In genomic region chr4:123667496-123667895, GRCh38 we compare ENCODE assay signal across 30 cellular contexts.
A peak's percentile ranks its signal among the peaks of the same experiment; 100 is the strongest.
DNase-seq lines count a peak whose midpoint lies in the region; ATAC-seq and TF ChIP-seq lines count a peak whose summit lies in the region.
"Had no signal": no experiment of that assay in that cellular context is flagged by ENCODE, and none has a peak within 500 bp of the region (broad histone marks: within the 10 kb centered on the region; RNA-seq: fewer than 3 reads in every experiment).

No MANE protein-coding gene starts in this region.

- H3K9me3 ChIP-seq in RWPE2 (ENCODE audit: severe bottlenecking) = no peaks in the 10 kb centered on the region
- H3K9me3 ChIP-seq in fibroblast of lung (ENCODE audit: control insufficient read depth, insufficient read depth, low read depth, low read length) = no peaks in the 10 kb centered on the region
- no peaks in the 10 kb centered on the region for H3K9me3 ChIP-seq in naive thymus-derived CD4-positive, alpha-beta T cell (ENCODE audit: control insufficient read depth in 2 of 3, low read length in 3 of 3)
- H3K9me3 ChIP-seq: SK-N-SH, thoracic aorta had no signal

- no peaks in the 10 kb centered on the region for H3K9me3 Mint-ChIP-seq in stimulated activated effector memory CD8-positive, alpha-beta T cell treated with anti-CD3 and anti-CD28 coated beads, Interleukin-12 subunit alpha, Interleukin-12 subunit beta, amount 100 ng/mL, for 72 hours
- H3K9me3 Mint-ChIP-seq in naive thymus-derived CD4-positive, alpha-beta T cell = peaks cover 0 to 5% (median 0%) of the 10 kb centered on the region in 11 donors
- H3K9me3 Mint-ChIP-seq: activated CD4-positive, alpha-beta memory T cell treated with anti-CD3 and anti-CD28 coated beads, Interleukin-2, amount 10 ng/mL, durations not matched to agents 7 days and 5 days; central memory CD8-positive, alpha-beta T cell; IgD-negative memory B cell; memory B cell had no signal

- H3K36me3 ChIP-seq in RWPE2 (ENCODE audit: low read depth) (no peaks in the 10 kb centered on the region), fibroblast of lung (ENCODE audit: control insufficient read depth, insufficient read depth, low read length) (no peaks in the 10 kb centered on the region)
- no peaks in the 10 kb centered on the region for H3K36me3 ChIP-seq in naive thymus-derived CD4-positive, alpha-beta T cell (ENCODE audit: control insufficient read depth in 2 of 3, insufficient read depth in 3 of 3, low read length in 3 of 3)
- H3K36me3 ChIP-seq: thoracic aorta had no signal

- no peak overlapping the region for H3K9ac ChIP-seq in fibroblast of lung (ENCODE audit: insufficient read depth, low read length)
- H3K9ac ChIP-seq: SK-N-SH had no signal

- no peak overlapping the region for H3K4me3 Mint-ChIP-seq in stimulated activated effector memory CD8-positive, alpha-beta T cell treated with anti-CD3 and anti-CD28 coated beads, Interleukin-12 subunit alpha, Interleukin-12 subunit beta, amount 100 ng/mL, for 72 hours
- no peak overlapping the region for H3K4me3 Mint-ChIP-seq in naive thymus-derived CD4-positive, alpha-beta T cell
- H3K4me3 Mint-ChIP-seq: activated CD4-positive, alpha-beta memory T cell treated with anti-CD3 and anti-CD28 coated beads, Interleukin-2, amount 10 ng/mL, durations not matched to agents 7 days and 5 days; central memory CD8-positive, alpha-beta T cell; IgD-negative memory B cell; memory B cell had no signal

- H2AFZ ChIP-seq in fibroblast of lung (ENCODE audit: low read length) = no peak overlapping the region

- intact Hi-C loops in naive thymus-derived CD4-positive, alpha-beta T cell (cut with micrococcal nuclease) = no loop called here

- POLR2A ChIA-PET in naive thymus-derived CD4-positive, alpha-beta T cell (lab: Charles Lee) = no interaction called here

- no peaks in the 10 kb centered on the region for H3K36me3 Mint-ChIP-seq in stimulated activated effector memory CD8-positive, alpha-beta T cell treated with anti-CD3 and anti-CD28 coated beads, Interleukin-12 subunit alpha, Interleukin-12 subunit beta, amount 100 ng/mL, for 72 hours
- H3K36me3 Mint-ChIP-seq in naive thymus-derived CD4-positive, alpha-beta T cell = peaks cover 0 to 1% (median 0%) of the 10 kb centered on the region in 5 donors
- H3K36me3 Mint-ChIP-seq: IgD-negative memory B cell, memory B cell had no signal

- no peak for TF ChIP-seq CTCF in RWPE2 (IDR thresholded peaks at IDR 0.05; ENCODE audit: poor library complexity, severe bottlenecking)
- TF ChIP-seq CTCF in fibroblast of lung (conservative IDR thresholded peaks at IDR 0.05 in 1 of 2, IDR thresholded peaks at IDR 0.05 in 1 of 2; ENCODE audit: low read depth in 1 of 2, low read length in 2 of 2) = no peak

- H3K4me1 ChIP-seq in RWPE2 (ENCODE audit: insufficient read depth, poor library complexity, severe bottlenecking) (peaks cover 6% of the 10 kb centered on the region), fibroblast of lung (ENCODE audit: control insufficient read depth, extremely low read depth, insufficient read depth, low read length) (no peaks in the 10 kb centered on the region)
- H3K4me1 ChIP-seq in naive thymus-derived CD4-positive, alpha-beta T cell (ENCODE audit: control insufficient read depth in 2 of 2, insufficient read depth in 2 of 2, low read length in 2 of 2) = no peaks in the 10 kb centered on the region

- ATAC-seq in RWPE2 (ENCODE audit: low read depth) (peak; percentile 33; the same call in 1 of the 3 replicates), HG03159 (IDR thresholded peaks at IDR 0.05; ENCODE audit: unreplicated experiment) (no peak), HG03378 (IDR thresholded peaks at IDR 0.05; ENCODE audit: unreplicated experiment) (no peak)
- peak; percentile 27 for ATAC-seq in stimulated activated effector memory CD8-positive, alpha-beta T cell treated with anti-CD3 and anti-CD28 coated beads, Interleukin-12 subunit alpha, Interleukin-12 subunit beta, amount 100 ng/mL, for 72 hours
- ATAC-seq in naive thymus-derived CD4-positive, alpha-beta T cell = no peak
- ATAC-seq: left cardiac atrium had no signal

- H3K27me3 ChIP-seq in RWPE2 (ENCODE audit: insufficient read depth, poor library complexity, severe bottlenecking) (no peaks in the 10 kb centered on the region), fibroblast of lung (ENCODE audit: control insufficient read depth, insufficient read depth, low read length) (no peaks in the 10 kb centered on the region)
- no peaks in the 10 kb centered on the region for H3K27me3 ChIP-seq in naive thymus-derived CD4-positive, alpha-beta T cell (ENCODE audit: control insufficient read depth in 2 of 2, insufficient read depth in 2 of 2, low read length in 2 of 2)
- H3K27me3 ChIP-seq: dorsolateral prefrontal cortex had no signal

- H3K27ac ChIP-seq in RWPE2 (ENCODE audit: poor library complexity, severe bottlenecking) = no peak overlapping the region
- no peak overlapping the region for H3K27ac ChIP-seq in fibroblast of lung (ENCODE audit: insufficient read depth, low read length)
- no peak overlapping the region for H3K27ac ChIP-seq in naive thymus-derived CD4-positive, alpha-beta T cell (ENCODE audit: low read depth, low read length)
- H3K27ac ChIP-seq: dorsolateral prefrontal cortex, HL-60, thoracic aorta had no signal

- peaks cover 6% of the 10 kb centered on the region for H3K4me1 Mint-ChIP-seq in stimulated activated effector memory CD8-positive, alpha-beta T cell treated with anti-CD3 and anti-CD28 coated beads, Interleukin-12 subunit alpha, Interleukin-12 subunit beta, amount 100 ng/mL, for 72 hours
- peaks cover 0 to 12% (median 5%) of the 10 kb centered on the region in 7 donors for H3K4me1 Mint-ChIP-seq in naive thymus-derived CD4-positive, alpha-beta T cell
- H3K4me1 Mint-ChIP-seq: central memory CD8-positive, alpha-beta T cell; IgD-negative memory B cell had no signal

- H3K4me2 ChIP-seq in fibroblast of lung (ENCODE audit: extremely low read depth, insufficient read depth, low read length) = no peak overlapping the region
- H3K4me2 ChIP-seq: SK-N-SH had no signal

- CTCF ChIA-PET in naive thymus-derived CD4-positive, alpha-beta T cell (lab: Charles Lee) = no interaction called here

- H3K79me2 ChIP-seq in fibroblast of lung (ENCODE audit: control insufficient read depth, insufficient read depth, low read length) = no peaks in the 10 kb centered on the region

- no peak overlapping the region for H3K27ac Mint-ChIP-seq in stimulated activated effector memory CD8-positive, alpha-beta T cell treated with anti-CD3 and anti-CD28 coated beads, Interleukin-12 subunit alpha, Interleukin-12 subunit beta, amount 100 ng/mL, for 72 hours
- no peak overlapping the region for H3K27ac Mint-ChIP-seq in naive thymus-derived CD4-positive, alpha-beta T cell
- H3K27ac Mint-ChIP-seq: activated CD4-positive, alpha-beta memory T cell treated with anti-CD3 and anti-CD28 coated beads, Interleukin-2, amount 10 ng/mL, durations not matched to agents 7 days and 5 days; IgD-negative memory B cell; memory B cell had no signal

- peaks cover 0 to 54% (median 12%) of the 10 kb centered on the region in 5 donors for H3K27me3 Mint-ChIP-seq in naive thymus-derived CD4-positive, alpha-beta T cell
- H3K27me3 Mint-ChIP-seq: central memory CD8-positive, alpha-beta T cell had no signal

- DNase-seq in HCEC 1CT (peak; percentile 83), RWPE2 (ENCODE audit: low spot score) (no peak), fibroblast of lung (ENCODE audit: low read depth in 2 of 2) (peak; percentile 70 to 74)
- DNase-seq in stimulated activated effector memory CD8-positive, alpha-beta T cell treated with anti-CD3 and anti-CD28 coated beads, Interleukin-12 subunit alpha, Interleukin-12 subunit beta, amount 100 ng/mL, for 72 hours (ENCODE audit: low spot score in 2 of 2) = no peak
- DNase-seq in naive thymus-derived CD4-positive, alpha-beta T cell = no peak
- DNase-seq: activated CD4-positive, alpha-beta memory T cell treated with anti-CD3 and anti-CD28 coated beads, Interleukin-2, amount 10 ng/mL, durations not matched to agents 7 days and 5 days; activated CD4-positive, CD25-positive, alpha-beta regulatory T cell; activated gamma-delta T cell treated with Interleukin-2 at 50 U/mL for 16 hours; activated T-cell treated with anti-CD3 and anti-CD28 coated beads for 4 hours; COR-L47; DMS79; dorsolateral prefrontal cortex; glutamatergic neuron; left cardiac atrium; MM.1S; NCI-H1436 treated with DMSO at 0.1 percent for 48 hours; NCI-H510A treated with DMSO at 0.1 percent for 48 hours; RPMI8226; SK-N-SH; small intestine; stimulated activated CD4-positive, alpha-beta T cell treated with anti-CD3 and anti-CD28 coated beads, Interleukin-2, amount 100 ng/mL, for 48 hours; stimulated activated naive CD4-positive, alpha-beta T cell; T-helper 9 cell had no signal

- H4K20me1 ChIP-seq in fibroblast of lung (ENCODE audit: control insufficient read depth, extremely low read depth, insufficient read depth, low read length) = no peaks in the 10 kb centered on the region

- no peak overlapping the region for H3K4me3 ChIP-seq in RWPE2 (ENCODE audit: severe bottlenecking)
- no peak overlapping the region for H3K4me3 ChIP-seq in fibroblast of lung (replicated peaks in 1 of 4; ENCODE audit: control extremely low read depth in 1 of 4, insufficient read depth in 1 of 4, low read depth in 3 of 4, low read length in 4 of 4)
- no peak overlapping the region for H3K4me3 ChIP-seq in naive thymus-derived CD4-positive, alpha-beta T cell (ENCODE audit: low read length)
- H3K4me3 ChIP-seq: dorsolateral prefrontal cortex, thoracic aorta had no signal

Comparison
In these comparisons a context has a peak if more than half of its experiments do, and no peak if none do; other contexts are left out.
1. DNase-seq: peak in HCEC 1CT (single experiment) and fibroblast of lung (2 of 2); none in RWPE2 (single experiment), stimulated activated effector memory CD8-positive, alpha-beta T cell treated with anti-CD3 and anti-CD28 coated beads, Interleukin-12 subunit alpha, Interleukin-12 subunit beta, amount 100 ng/mL, for 72 hours (0 of 2) and naive thymus-derived CD4-positive, alpha-beta T cell (0 of 9).
2. ATAC-seq: peak in RWPE2 (single experiment) and stimulated activated effector memory CD8-positive, alpha-beta T cell treated with anti-CD3 and anti-CD28 coated beads, Interleukin-12 subunit alpha, Interleukin-12 subunit beta, amount 100 ng/mL, for 72 hours (single experiment); none in naive thymus-derived CD4-positive, alpha-beta T cell (single experiment), HG03159 (single experiment) and HG03378 (single experiment).